In the genomic region with DNA sequence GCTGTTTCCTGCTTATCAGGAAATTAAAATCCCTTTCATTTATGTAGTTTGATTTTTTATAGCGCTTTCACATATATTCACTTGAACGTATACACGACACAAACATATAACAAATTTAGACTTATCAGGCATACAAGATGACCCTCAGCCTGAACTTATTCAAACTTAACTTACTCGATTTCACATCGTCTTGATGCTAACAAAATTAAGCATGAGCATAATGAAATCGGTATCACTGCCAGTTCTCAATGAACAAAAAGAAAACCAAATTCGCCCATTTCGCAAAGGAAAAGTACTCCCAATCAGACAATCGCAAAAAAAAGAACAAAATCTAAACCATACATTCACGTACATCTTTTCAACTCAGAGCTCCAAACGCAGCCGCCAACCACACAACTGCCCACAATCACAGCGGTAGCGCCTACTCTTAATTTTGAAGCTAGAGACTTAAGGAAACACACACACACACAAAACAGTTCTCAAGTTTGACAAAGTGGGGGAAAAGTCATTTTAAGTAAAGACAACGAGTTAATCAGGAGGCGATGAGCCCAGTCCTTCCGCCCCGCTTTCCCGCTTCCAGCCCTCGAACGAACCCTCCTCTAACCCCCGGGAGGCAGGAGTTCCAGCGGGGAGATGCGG, we compare ENCODE assay signal across 8 cellular contexts. TPM values are rescaled to one million over a fixed set of nuclear protein-coding genes. Genes with fewer than 3 reads are reported as not detected.
A peak's percentile ranks its signal among the peaks of the same experiment; 100 is the strongest.
DNase-seq lines count a peak whose midpoint lies in the region; ATAC-seq and TF ChIP-seq lines count a peak whose summit lies in the region.

No MANE protein-coding gene starts in this region.

- H3K36me3 ChIP-seq in BJ (ENCODE audit: control insufficient read depth, insufficient read depth, low read length) (no peaks in the 10 kb centered on the region), stomach smooth muscle (ENCODE audit: control insufficient read depth in 2 of 2, insufficient read depth in 2 of 2, low read length in 2 of 2) (no peaks in the 10 kb centered on the region)

- TF ChIP-seq CTCF in BJ (IDR thresholded peaks at IDR 0.05; ENCODE audit: insufficient read depth, low read depth, low read length): no peak

- H3K4me3 Mint-ChIP-seq in immature natural killer cell: peak overlapping the region; percentile 62 to 82 (median 76)

- peak overlapping the region; percentile 80 for H3K27ac ChIP-seq in stomach smooth muscle (ENCODE audit: low read length)

- peak overlapping the region; percentile 3 to 71 for H3K27ac Mint-ChIP-seq in activated naive CD4-positive, alpha-beta T cell treated with anti-CD3 and anti-CD28 coated beads, Interleukin-2, amount 50 U/mL, for 72 hours
- H3K27ac Mint-ChIP-seq in immature natural killer cell: no peak overlapping the region

- peak overlapping the region; percentile 2 to 67 for H3K9ac ChIP-seq in stomach smooth muscle (ENCODE audit: low read length in 2 of 2)

- H3K9me3 Mint-ChIP-seq in activated naive CD4-positive, alpha-beta T cell treated with anti-CD3 and anti-CD28 coated beads, Interleukin-2, amount 50 U/mL, for 72 hours: no peaks in the 10 kb centered on the region
- no peaks in the 10 kb centered on the region for H3K9me3 Mint-ChIP-seq in immature natural killer cell

- H3K4me1 ChIP-seq in stomach smooth muscle (ENCODE audit: control insufficient read depth, insufficient read depth, low read length): peaks cover 6% of the 10 kb centered on the region

- no peak for DNase-seq in BJ (ENCODE audit: low read depth)
- peak; percentile 42 for DNase-seq in HT1080 (ENCODE audit: low read depth)
- no peak for DNase-seq in activated naive CD4-positive, alpha-beta T cell treated with anti-CD3 and anti-CD28 coated beads, Interleukin-2, amount 50 U/mL, for 72 hours (ENCODE audit: low spot score in 2 of 2)
- peak in 1 of 3 donors; percentile 13 for DNase-seq in immature natural killer cell
- no peak for DNase-seq in cerebellar nuclear complex (lab: John Stamatoyannopoulos, UW)
- no peak for DNase-seq in hepatic stellate cell (ENCODE audit: low spot score)
- no peak for DNase-seq in GM19238 (ENCODE audit: insufficient read length, low spot score)

- POLR2A ChIA-PET in BJ (lab: Charles Lee): interaction anchor here (0.7 kb wide), 1 partner anchor 44 kb away, joined by 6 read pairs; no protein-coding TSS in a partner anchor

- H3K9me3 ChIP-seq in stomach smooth muscle (ENCODE audit: control insufficient read depth in 2 of 2, low read length in 2 of 2): no peaks in the 10 kb centered on the region

- peaks cover 11 to 15% of the 10 kb centered on the region in 2 donors for H3K4me1 Mint-ChIP-seq in immature natural killer cell

- CTCF ChIA-PET in BJ (lab: Yijun Ruan, JAX): interaction anchor here (0.6 to 1.8 kb wide), 4 partner anchors 34 to 50 kb away, joined by 4 to 12 read pairs (median 8); no protein-coding TSS in a partner anchor

- H3K27me3 ChIP-seq in BJ (ENCODE audit: control insufficient read depth, insufficient read depth, low read length) (no peaks in the 10 kb centered on the region), stomach smooth muscle (ENCODE audit: control insufficient read depth in 1 of 2, insufficient read depth in 2 of 2, low read length in 2 of 2) (no peaks in the 10 kb centered on the region)

- peaks cover 5 to 8% of the 10 kb centered on the region in 2 donors for H3K36me3 Mint-ChIP-seq in activated naive CD4-positive, alpha-beta T cell treated with anti-CD3 and anti-CD28 coated beads, Interleukin-2, amount 50 U/mL, for 72 hours
- H3K36me3 Mint-ChIP-seq in immature natural killer cell: no peaks in the 10 kb centered on the region

- ATAC-seq in activated naive CD4-positive, alpha-beta T cell treated with anti-CD3 and anti-CD28 coated beads, Interleukin-2, amount 50 U/mL, for 72 hours: peak in 1 of 2 donors; percentile 28

- H3K4me3 ChIP-seq in BJ (ENCODE audit: low read depth, low read length) (peak overlapping the region; percentile 83), stomach smooth muscle (ENCODE audit: low read length in 2 of 2) (peak overlapping the region; percentile 67 to 80)

- H3K27me3 Mint-ChIP-seq in immature natural killer cell (ENCODE audit: low read depth in 3 of 3): peaks cover 25 to 34% (median 31%) of the 10 kb centered on the region in 3 donors

RNA-seq across cellular contexts. Expression of gene GJC1, which starts 1.0 kb away (rescaled TPM):
- 26.5 and 32.2 TPM in 2 replicates for polyA plus RNA-seq in BJ (2011; rRNA removed)
- polyA minus RNA-seq in BJ (2011; rRNA and poly(A)+ RNA removed): 44.3 and 53.8 TPM in 2 replicates
- 26.0 and 42.7 TPM in 2 replicates for total RNA-seq in HT1080 (2014; rRNA removed; shearing (Covaris generic))
- 24.4 and 25.9 TPM in 2 replicates for polyA plus RNA-seq in HT1080 (2015; cell fraction: cytosol; rRNA removed)
- polyA plus RNA-seq in HT1080 (2015; cell fraction: nucleus; rRNA removed): 27.3 and 29.2 TPM in 2 replicates
- 1 to 10 TPM; 2.5 to 6.4 TPM for total RNA-seq in activated naive CD4-positive, alpha-beta T cell treated with anti-CD3 and anti-CD28 coated beads, Interleukin-2, amount 50 U/mL, for 72 hours
- polyA plus RNA-seq in immature natural killer cell: not detected

RNA-seq across cellular contexts. Expression of gene HIGD1B, which starts 18.6 kb away (rescaled TPM):
- polyA plus RNA-seq in BJ (2011; rRNA removed): not detected in 2 replicates
- polyA minus RNA-seq in BJ (2011; rRNA and poly(A)+ RNA removed): not detected in 2 replicates
- total RNA-seq in HT1080 (2014; rRNA removed; shearing (Covaris generic)): not detected in 2 replicates
- polyA plus RNA-seq in HT1080 (2015; cell fraction: cytosol; rRNA removed): not detected in 2 replicates
- not detected in 2 replicates for polyA plus RNA-seq in HT1080 (2015; cell fraction: nucleus; rRNA removed)
- total RNA-seq in activated naive CD4-positive, alpha-beta T cell treated with anti-CD3 and anti-CD28 coated beads, Interleukin-2, amount 50 U/mL, for 72 hours: not detected
- not detected for polyA plus RNA-seq in immature natural killer cell

Comparison
In these comparisons a context has a peak if more than half of its experiments do, and no peak if none do; other contexts are left out.
1. H3K27ac Mint-ChIP-seq: peak in activated naive CD4-positive, alpha-beta T cell treated with anti-CD3 and anti-CD28 coated beads, Interleukin-2, amount 50 U/mL, for 72 hours (2 of 2); none in immature natural killer cell (0 of 6).